ENCODE assay signal across 1 cellular context in the genomic region with DNA sequence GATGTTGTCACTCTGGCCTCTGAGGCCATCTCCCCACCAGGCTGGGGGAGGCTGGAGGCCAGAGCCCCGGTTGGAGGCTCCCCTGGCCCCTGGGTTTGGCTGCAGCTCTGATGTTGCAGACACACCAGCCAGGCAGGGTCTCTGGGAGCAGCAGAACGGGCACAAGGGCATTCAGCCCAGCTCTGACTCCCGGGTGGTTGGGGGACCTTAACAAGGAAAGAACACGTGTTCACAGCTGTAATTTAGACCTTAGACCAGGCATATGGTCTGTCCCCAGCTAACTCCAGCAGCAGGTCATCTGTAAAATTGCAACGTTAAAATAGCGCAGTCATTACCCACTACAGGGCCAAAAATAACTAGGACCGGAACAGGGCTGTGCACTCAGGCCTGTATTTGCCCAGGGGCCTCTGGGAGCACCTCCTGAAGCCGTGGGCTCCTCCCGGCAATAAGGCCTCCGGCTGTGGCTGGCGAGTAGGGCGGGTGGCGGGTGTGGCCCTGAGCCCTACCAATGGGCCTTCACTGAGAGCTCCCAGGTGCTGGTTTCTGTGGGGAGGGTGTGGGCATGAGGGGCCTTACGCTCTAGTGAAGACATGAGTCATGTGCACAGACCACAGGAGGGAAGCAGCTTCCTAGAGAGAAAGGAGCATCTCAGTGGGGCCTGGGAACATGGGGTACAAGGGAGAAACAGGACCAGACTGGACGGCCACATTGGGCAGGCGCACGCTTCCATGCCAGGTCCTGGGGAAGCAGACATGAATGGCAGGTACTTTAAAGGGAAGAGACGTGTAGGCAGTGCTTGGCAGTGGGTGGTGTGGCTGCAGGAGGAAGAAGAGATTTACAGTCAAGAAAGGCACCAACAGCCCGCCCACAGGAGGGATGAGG.
TF ChIP-seq lines count a peak whose summit lies in the region.

No MANE protein-coding gene starts in this region.

TF ChIP-seq in HepG2, 621 proteins besides CTCF, POLR2A, EP300 and RAD21 (continued from another document and continues in another):
- TF ChIP-seq, protein P1, sequence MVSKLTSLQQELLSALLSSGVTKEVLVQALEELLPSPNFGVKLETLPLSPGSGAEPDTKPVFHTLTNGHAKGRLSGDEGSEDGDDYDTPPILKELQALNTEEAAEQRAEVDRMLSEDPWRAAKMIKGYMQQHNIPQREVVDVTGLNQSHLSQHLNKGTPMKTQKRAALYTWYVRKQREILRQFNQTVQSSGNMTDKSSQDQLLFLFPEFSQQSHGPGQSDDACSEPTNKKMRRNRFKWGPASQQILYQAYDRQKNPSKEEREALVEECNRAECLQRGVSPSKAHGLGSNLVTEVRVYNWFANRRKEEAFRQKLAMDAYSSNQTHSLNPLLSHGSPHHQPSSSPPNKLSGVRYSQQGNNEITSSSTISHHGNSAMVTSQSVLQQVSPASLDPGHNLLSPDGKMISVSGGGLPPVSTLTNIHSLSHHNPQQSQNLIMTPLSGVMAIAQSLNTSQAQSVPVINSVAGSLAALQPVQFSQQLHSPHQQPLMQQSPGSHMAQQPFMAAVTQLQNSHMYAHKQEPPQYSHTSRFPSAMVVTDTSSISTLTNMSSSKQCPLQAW (CRISPR knock-in tag; IDR thresholded peaks at IDR 0.05), result 0 out of 2 replicates have a peak, but pooled peaks have one; percentile 42
- TF ChIP-seq TBP (CRISPR knock-in tag; IDR thresholded peaks at IDR 0.05) (no peak), EHMT2 (IDR thresholded peaks at IDR 0.05; ENCODE audit: borderline replicate concordance, low read depth, low read length) (no peak), ZNF501 (CRISPR knock-in tag; IDR thresholded peaks at IDR 0.05) (0 out of 2 replicates have a peak, but pooled peaks have one; percentile 20), ZNF543 (CRISPR knock-in tag; IDR thresholded peaks at IDR 0.05) (no peak), ZNF776 (CRISPR knock-in tag; IDR thresholded peaks at IDR 0.05) (no peak), ZNF614 (CRISPR knock-in tag; IDR thresholded peaks at IDR 0.05; ENCODE audit: borderline replicate concordance) (no peak), GATA4 (IDR thresholded peaks at IDR 0.05; ENCODE audit: borderline replicate concordance, low read depth) (no peak), GLI4 (CRISPR knock-in tag; IDR thresholded peaks at IDR 0.05; ENCODE audit: borderline replicate concordance) (no peak), PHF8 (CRISPR knock-in tag; IDR thresholded peaks at IDR 0.05) (peak; percentile 26; the same call in 1 of the 2 replicates), ZNF850 (CRISPR knock-in tag; conservative IDR thresholded peaks at IDR 0.05) (0 out of 2 replicates have a peak, but pooled peaks have one; percentile 41), ARID5B (CRISPR knock-in tag; IDR thresholded peaks at IDR 0.05) (no peak), ZKSCAN8 (CRISPR knock-in tag; IDR thresholded peaks at IDR 0.05; ENCODE audit: borderline replicate concordance) (0 out of 2 replicates have a peak, but pooled peaks have one; percentile 30), ZSCAN21 (CRISPR knock-in tag; IDR thresholded peaks at IDR 0.05; ENCODE audit: borderline replicate concordance) (0 out of 2 replicates have a peak, but pooled peaks have one; percentile 17), ZFP82 (CRISPR knock-in tag; IDR thresholded peaks at IDR 0.05; ENCODE audit: borderline replicate concordance) (no peak), MYNN (CRISPR knock-in tag; IDR thresholded peaks at IDR 0.05; ENCODE audit: low read depth) (no peak), ZNF619 (CRISPR knock-in tag; IDR thresholded peaks at IDR 0.05) (no peak), KDM5B (CRISPR knock-in tag; IDR thresholded peaks at IDR 0.05; ENCODE audit: borderline replicate concordance) (peak; percentile 29; the same call in 1 of the 2 replicates), MXD4 (CRISPR knock-in tag; IDR thresholded peaks at IDR 0.05) (no peak), MAX (IDR thresholded peaks at IDR 0.05) (peak; percentile 48; the same call in 1 of the 2 replicates), ZNF770 (CRISPR knock-in tag; IDR thresholded peaks at IDR 0.05) (peak; percentile 94), ZNF746 (CRISPR knock-in tag; IDR thresholded peaks at IDR 0.05) (no peak), TGIF2 (CRISPR knock-in tag; IDR thresholded peaks at IDR 0.05) (no peak), ZNF33B (CRISPR knock-in tag; IDR thresholded peaks at IDR 0.05) (no peak), ZBTB39 (CRISPR knock-in tag; IDR thresholded peaks at IDR 0.05) (no peak), ZNF232 (CRISPR knock-in tag; IDR thresholded peaks at IDR 0.05; ENCODE audit: borderline replicate concordance) (peak; percentile 73; the same call in 1 of the 2 replicates), KDM1A (CRISPR knock-in tag; IDR thresholded peaks at IDR 0.05) (no peak), TIGD3 (CRISPR knock-in tag; IDR thresholded peaks at IDR 0.05; ENCODE audit: borderline replicate concordance) (no peak), ZNF891 (CRISPR knock-in tag; IDR thresholded peaks at IDR 0.05) (no peak), SOX5 (CRISPR knock-in tag; IDR thresholded peaks at IDR 0.05; ENCODE audit: borderline replicate concordance) (no peak), ZNF629 (CRISPR knock-in tag; conservative IDR thresholded peaks at IDR 0.05) (0 out of 2 replicates have a peak, but pooled peaks have one; percentile 5), TEAD3 (CRISPR knock-in tag; optimal IDR thresholded peaks at IDR 0.05; ENCODE audit: borderline replicate concordance) (peak; percentile 30), NCOA5 (CRISPR knock-in tag; IDR thresholded peaks at IDR 0.05) (no peak), HNF4G (IDR thresholded peaks at IDR 0.05; ENCODE audit: borderline replicate concordance, low read depth, low read length) (no peak), HNF4G (CRISPR knock-in tag; IDR thresholded peaks at IDR 0.05; ENCODE audit: borderline replicate concordance, low read depth) (no peak), TAF1 (CRISPR knock-in tag; IDR thresholded peaks at IDR 0.05) (peak; percentile 32; the same call in 1 of the 2 replicates), FOXC1 (CRISPR knock-in tag; IDR thresholded peaks at IDR 0.05; ENCODE audit: borderline replicate concordance) (no peak)
- TF ChIP-seq, protein P2, sequence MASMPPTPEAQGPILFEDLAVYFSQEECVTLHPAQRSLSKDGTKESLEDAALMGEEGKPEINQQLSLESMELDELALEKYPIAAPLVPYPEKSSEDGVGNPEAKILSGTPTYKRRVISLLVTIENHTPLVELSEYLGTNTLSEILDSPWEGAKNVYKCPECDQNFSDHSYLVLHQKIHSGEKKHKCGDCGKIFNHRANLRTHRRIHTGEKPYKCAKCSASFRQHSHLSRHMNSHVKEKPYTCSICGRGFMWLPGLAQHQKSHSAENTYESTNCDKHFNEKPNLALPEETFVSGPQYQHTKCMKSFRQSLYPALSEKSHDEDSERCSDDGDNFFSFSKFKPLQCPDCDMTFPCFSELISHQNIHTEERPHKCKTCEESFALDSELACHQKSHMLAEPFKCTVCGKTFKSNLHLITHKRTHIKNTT (CRISPR knock-in tag; IDR thresholded peaks at IDR 0.05), result no peak
- TF ChIP-seq, protein P3, sequence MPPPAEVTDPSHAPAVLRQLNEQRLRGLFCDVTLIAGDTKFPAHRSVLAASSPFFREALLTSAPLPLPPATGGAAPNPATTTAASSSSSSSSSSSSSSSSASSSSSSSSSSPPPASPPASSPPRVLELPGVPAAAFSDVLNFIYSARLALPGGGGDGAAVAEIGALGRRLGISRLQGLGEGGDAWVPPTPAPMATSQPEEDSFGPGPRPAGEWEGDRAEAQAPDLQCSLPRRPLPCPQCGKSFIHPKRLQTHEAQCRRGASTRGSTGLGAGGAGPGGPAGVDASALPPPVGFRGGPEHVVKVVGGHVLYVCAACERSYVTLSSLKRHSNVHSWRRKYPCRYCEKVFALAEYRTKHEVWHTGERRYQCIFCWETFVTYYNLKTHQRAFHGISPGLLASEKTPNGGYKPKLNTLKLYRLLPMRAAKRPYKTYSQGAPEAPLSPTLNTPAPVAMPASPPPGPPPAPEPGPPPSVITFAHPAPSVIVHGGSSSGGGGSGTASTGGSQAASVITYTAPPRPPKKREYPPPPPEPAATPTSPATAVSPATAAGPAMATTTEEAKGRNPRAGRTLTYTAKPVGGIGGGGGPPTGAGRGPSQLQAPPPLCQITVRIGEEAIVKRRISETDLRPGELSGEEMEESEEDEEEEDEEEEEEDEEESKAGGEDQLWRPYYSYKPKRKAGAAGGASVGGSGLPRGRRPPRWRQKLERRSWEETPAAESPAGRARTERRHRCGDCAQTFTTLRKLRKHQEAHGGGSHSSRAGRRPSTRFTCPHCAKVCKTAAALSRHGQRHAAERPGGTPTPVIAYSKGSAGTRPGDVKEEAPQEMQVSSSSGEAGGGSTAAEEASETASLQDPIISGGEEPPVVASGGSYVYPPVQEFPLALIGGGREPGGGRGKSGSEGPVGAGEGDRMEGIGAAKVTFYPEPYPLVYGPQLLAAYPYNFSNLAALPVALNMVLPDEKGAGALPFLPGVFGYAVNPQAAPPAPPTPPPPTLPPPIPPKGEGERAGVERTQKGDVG (CRISPR knock-in tag; IDR thresholded peaks at IDR 0.05; ENCODE audit: borderline replicate concordance), result peak; percentile 54; the same call in 1 of the 2 replicates
- TF ChIP-seq, protein P4, sequence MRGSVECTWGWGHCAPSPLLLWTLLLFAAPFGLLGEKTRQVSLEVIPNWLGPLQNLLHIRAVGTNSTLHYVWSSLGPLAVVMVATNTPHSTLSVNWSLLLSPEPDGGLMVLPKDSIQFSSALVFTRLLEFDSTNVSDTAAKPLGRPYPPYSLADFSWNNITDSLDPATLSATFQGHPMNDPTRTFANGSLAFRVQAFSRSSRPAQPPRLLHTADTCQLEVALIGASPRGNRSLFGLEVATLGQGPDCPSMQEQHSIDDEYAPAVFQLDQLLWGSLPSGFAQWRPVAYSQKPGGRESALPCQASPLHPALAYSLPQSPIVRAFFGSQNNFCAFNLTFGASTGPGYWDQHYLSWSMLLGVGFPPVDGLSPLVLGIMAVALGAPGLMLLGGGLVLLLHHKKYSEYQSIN (CRISPR knock-in tag; IDR thresholded peaks at IDR 0.05; ENCODE audit: borderline replicate concordance), result no peak
